ENCODE assay signal across 11 cellular contexts in genomic region chr10:89134963-89135362, GRCh38.
A peak's percentile ranks its signal among the peaks of the same experiment; 100 is the strongest.
DNase-seq lines count a peak whose midpoint lies in the region; ATAC-seq, FAIRE-seq and TF ChIP-seq lines count a peak whose summit lies in the region.
"Had no signal": no experiment of that assay in that cellular context is flagged by ENCODE, and none has a peak within 500 bp of the region (broad histone marks: within the 10 kb centered on the region; RNA-seq: fewer than 3 reads in every experiment).

No MANE protein-coding gene starts in this region.

- no peaks in the 10 kb centered on the region; the same call in 2 of the 3 replicates for H3K9me3 ChIP-seq in GM12878 (replicated peaks; ENCODE audit: control insufficient read depth, insufficient read depth, low read length)

- no peak overlapping the region for H3K27ac ChIP-seq in GM12878 (ENCODE audit: control insufficient read depth, insufficient read depth)
- H3K27ac ChIP-seq in RWPE1, result no peak overlapping the region
- H3K27ac ChIP-seq in dorsolateral prefrontal cortex, result no peak overlapping the region
- H3K27ac ChIP-seq: SK-N-MC had no signal

- peak; percentile 18 for FAIRE-seq in GM12878 (lab: Jason Lieb, UNC)

- H3K4me3 ChIP-seq in GM12878 (no peak overlapping the region), dorsolateral prefrontal cortex (no peak overlapping the region)
- H3K4me3 ChIP-seq: SK-N-MC had no signal

- TF ChIP-seq CTCF in GM12878 (IDR thresholded peaks at IDR 0.05 in 2 of 3, conservative IDR thresholded peaks at IDR 0.05 in 1 of 3; ENCODE audit: control insufficient read depth in 2 of 3, extremely low read depth in 1 of 3, insufficient read depth in 1 of 3, low read depth in 3 of 3, low read length in 3 of 3), result no peak
- TF ChIP-seq CTCF in RWPE1 (conservative IDR thresholded peaks at IDR 0.05; ENCODE audit: low read depth), result no peak
- TF ChIP-seq CTCF in dorsolateral prefrontal cortex (IDR thresholded peaks at IDR 0.05 in 54 of 56, conservative IDR thresholded peaks at IDR 0.05 in 2 of 56; ENCODE audit: low read depth in 1 of 56, partially characterized antibody in 56 of 56), result no peak

- POLR2A ChIA-PET in GM12878 (lab: Charles Lee) (interaction anchor here (0.6 kb wide), 1 partner anchor 1182 kb away, joined by 3 read pairs; no protein-coding TSS in a partner anchor), RWPE1 (lab: Yijun Ruan, JAX; ENCODE audit: low non-redundant PET) (no interaction called here)

- TF ChIP-seq RAD21 in GM12878 (IDR thresholded peaks at IDR 0.05; ENCODE audit: insufficient read depth, low read depth, low read length), result no peak

- peak; percentile 49 for ATAC-seq in GM18867 (IDR thresholded peaks at IDR 0.05; ENCODE audit: unreplicated experiment)
- peak; percentile 69 for ATAC-seq in GM21737 (IDR thresholded peaks at IDR 0.05; ENCODE audit: unreplicated experiment)
- peak; percentile 72 for ATAC-seq in HG03457 (IDR thresholded peaks at IDR 0.05; ENCODE audit: unreplicated experiment)
- peak; percentile 93 for ATAC-seq in GM12878
- no peak for ATAC-seq in GM21515 (IDR thresholded peaks at IDR 0.05; ENCODE audit: unreplicated experiment)
- ATAC-seq: stimulated activated naive CD8-positive, alpha-beta T cell treated with anti-CD3 and anti-CD28 coated beads, Interleukin-15, amount 100 ng/mL, for 72 hours had no signal

- SMC1A ChIA-PET in GM12878 (lab: Charles Lee; ENCODE audit: uncharacterized antibody, unreplicated experiment), result interaction anchor here (1.3 kb wide), 1 partner anchor 79 kb away, joined by 3 read pairs; no protein-coding TSS in a partner anchor

- BruUV-seq in GM12878 (replicated peaks; lab: Mats Ljungman, UMichigan), result no TSS peak

- no peaks in the 10 kb centered on the region for H4K20me1 ChIP-seq in GM12878 (ENCODE audit: control insufficient read depth, insufficient read depth)

- H3K4me1 ChIP-seq in GM12878 (ENCODE audit: control insufficient read depth, insufficient read depth, low read length), result no peaks in the 10 kb centered on the region

- intact Hi-C loops in GM12878 (cut with micrococcal nuclease; ENCODE audit: unreplicated experiment), result no loop called here
- intact Hi-C loops in dorsolateral prefrontal cortex (cut with DNase I), result no loop called here

- H3K36me3 ChIP-seq in GM12878 (ENCODE audit: control insufficient read depth in 2 of 2, insufficient read depth in 2 of 2, low read length in 1 of 2), result no peaks in the 10 kb centered on the region

- H2AFZ ChIP-seq in GM12878 (ENCODE audit: control insufficient read depth, low read depth, low read length), result no peak overlapping the region

- TF ChIP-seq EP300 in GM12878 (IDR thresholded peaks at IDR 0.05; ENCODE audit: borderline replicate concordance in 1 of 2, control insufficient read depth in 1 of 2, low read depth in 2 of 2, low read length in 2 of 2), result peak; percentile 46 to 47; a peak in 3 of 4 replicates

- no peak overlapping the region for H3K4me2 ChIP-seq in GM12878 (ENCODE audit: control insufficient read depth, insufficient read depth)

- RAD21 ChIA-PET in GM12878 (lab: Charles Lee; ENCODE audit: unreplicated experiment), result no interaction called here

- in situ Hi-C loops in GM12878 (cut with MboI), result no loop called here
- in situ Hi-C loops in ACHN (cut with HindIII; ENCODE audit: low pct_ligation_motif_present, low pct_unique_long_range_greater_than_20kb, low sequenced_read_pairs), result no loop called here

- H3K79me2 ChIP-seq in GM12878 (ENCODE audit: control insufficient read depth, insufficient read depth, low read length), result no peaks in the 10 kb centered on the region

- TF ChIP-seq POLR2A in GM12878 (IDR thresholded peaks at IDR 0.05; ENCODE audit: low read depth, low read length), result no peak

- DNase-seq in GM12878 (ENCODE audit: low read depth, low spot score) (peak; percentile 15), ACHN (no peak), RWPE1 (ENCODE audit: low spot score) (no peak), dorsolateral prefrontal cortex (no peak)
- DNase-seq: activated CD8-positive, alpha-beta memory T cell treated with anti-CD3 and anti-CD28 coated beads for 24 hours; stimulated activated naive CD8-positive, alpha-beta T cell treated with anti-CD3 and anti-CD28 coated beads, Interleukin-15, amount 100 ng/mL, for 72 hours had no signal

- H3K9ac ChIP-seq in GM12878 (ENCODE audit: control insufficient read depth, insufficient read depth, low read length), result no peak overlapping the region

- CTCF ChIA-PET in GM12878 (lab: Yijun Ruan, JAX) (interaction anchor here (1.9 kb wide), 1 partner anchor 29 kb away, joined by 4 read pairs; no protein-coding TSS in a partner anchor), RWPE1 (lab: Yijun Ruan, JAX) (no interaction called here)

- H3K27me3 ChIP-seq in GM12878 (replicated peaks in 1 of 2; ENCODE audit: control insufficient read depth in 2 of 2, insufficient read depth in 2 of 2, low read length in 1 of 2) (no peaks in the 10 kb centered on the region), dorsolateral prefrontal cortex (no peaks in the 10 kb centered on the region)

TF ChIP-seq in GM12878, 131 proteins besides CTCF, POLR2A, EP300 and RAD21:
- TF ChIP-seq MLLT1 (IDR thresholded peaks at IDR 0.05), result no peak
- TF ChIP-seq IKZF1 (conservative IDR thresholded peaks at IDR 0.05), result peak; percentile 60; the same call in 1 of the 2 replicates
- peak; percentile 66 for TF ChIP-seq MTA2 (IDR thresholded peaks at IDR 0.05; ENCODE audit: low read depth)
- TF ChIP-seq ZNF24 (IDR thresholded peaks at IDR 0.05), result no peak
- peak; percentile 77 for TF ChIP-seq ATF7 (IDR thresholded peaks at IDR 0.05; ENCODE audit: low read depth)
- peak; percentile 62; the same call in 1 of the 2 replicates for TF ChIP-seq ZNF217 (IDR thresholded peaks at IDR 0.05)
- TF ChIP-seq IKZF2 (IDR thresholded peaks at IDR 0.05), result peak; percentile 74 to 78; a peak in 3 of 4 replicates
- peak; percentile 41; the same call in 1 of the 2 replicates for TF ChIP-seq NR2F1 (conservative IDR thresholded peaks at IDR 0.05)
- TF ChIP-seq MEF2B (IDR thresholded peaks at IDR 0.05; ENCODE audit: partially characterized antibody, poor library complexity, severe bottlenecking), result peak; percentile 92
- peak; percentile 81; the same call in 1 of the 2 replicates for TF ChIP-seq MEF2A (IDR thresholded peaks at IDR 0.05; ENCODE audit: insufficient read depth, low read depth, low read length)
- TF ChIP-seq SPI1 (IDR thresholded peaks at IDR 0.05; ENCODE audit: borderline replicate concordance, insufficient read depth, low read depth, low read length), result peak; percentile 68; the same call in 1 of the 2 replicates
- TF ChIP-seq JUND (IDR thresholded peaks at IDR 0.05; ENCODE audit: low read depth, low read length), result no peak
